ENCODE assay signal across 19 cellular contexts in genomic region chr12:113136990-113137511, GRCh38. TPM values are rescaled to one million over a fixed set of nuclear protein-coding genes. Genes with fewer than 3 reads are reported as not detected.
A peak's percentile ranks its signal among the peaks of the same experiment; 100 is the strongest.
DNase-seq lines count a peak whose midpoint lies in the region; ATAC-seq, FAIRE-seq and TF ChIP-seq lines count a peak whose summit lies in the region.
"Had no signal": no experiment of that assay in that cellular context is flagged by ENCODE, and none has a peak within 500 bp of the region (broad histone marks: within the 10 kb centered on the region; RNA-seq: fewer than 3 reads in every experiment).

No MANE protein-coding gene starts in this region.

- H3K27me3 ChIP-seq in CD4-positive, alpha-beta T cell (ENCODE audit: control insufficient read depth, insufficient read depth, low read length) = no peaks in the 10 kb centered on the region
- H3K27me3 ChIP-seq in endodermal cell (ENCODE audit: control insufficient read depth, insufficient read depth, low read length, poor library complexity, severe bottlenecking) (peaks cover 19% of the 10 kb centered on the region), small intestine (ENCODE audit: control insufficient read depth in 2 of 2, insufficient read depth in 2 of 2, low read length in 2 of 2) (no peaks in the 10 kb centered on the region)

- H3K9me3 ChIP-seq in CD4-positive, alpha-beta T cell (ENCODE audit: control insufficient read depth, low read length) = no peaks in the 10 kb centered on the region
- no peaks in the 10 kb centered on the region for H3K9me3 ChIP-seq in endodermal cell (ENCODE audit: control insufficient read depth, low read length)
- H3K9me3 ChIP-seq in small intestine (ENCODE audit: control insufficient read depth, low read depth) = no peaks in the 10 kb centered on the region
- H3K9me3 ChIP-seq: prostate gland had no signal

- H3K27ac Mint-ChIP-seq in CD4-positive, alpha-beta T cell = peak overlapping the region; percentile 98
- H3K27ac Mint-ChIP-seq in endodermal cell = no peak overlapping the region
- no peak overlapping the region for H3K27ac Mint-ChIP-seq in osteocyte (ENCODE audit: unreplicated experiment)

- H3K9me3 Mint-ChIP-seq in CD4-positive, alpha-beta T cell = no peaks in the 10 kb centered on the region
- H3K9me3 Mint-ChIP-seq in endodermal cell (no peaks in the 10 kb centered on the region), osteocyte (ENCODE audit: unreplicated experiment) (no peaks in the 10 kb centered on the region)
- H3K9me3 Mint-ChIP-seq: CD4-positive, alpha-beta memory T cell had no signal

- 94% methylated on average over 5 to 6 of the region's 6 CpGs for WGBS in endodermal cell (ENCODE audit: insufficient coverage in 1 of 2, insufficient read length in 1 of 2), 2 experiments
- 29 to 69% (median 51%) methylated on average over 6 of the region's 6 CpGs for WGBS in small intestine, 3 donors

- H3K4me3 Mint-ChIP-seq in CD4-positive, alpha-beta T cell = peak overlapping the region; percentile 7
- H3K4me3 Mint-ChIP-seq in endodermal cell (no peak overlapping the region), osteocyte (ENCODE audit: unreplicated experiment) (no peak overlapping the region)

- H3K4me1 ChIP-seq in endodermal cell (ENCODE audit: control insufficient read depth, insufficient read depth, low read length) (no peaks in the 10 kb centered on the region), small intestine (ENCODE audit: control insufficient read depth in 2 of 2, insufficient read depth in 1 of 2, low read depth in 1 of 2, low read length in 1 of 2) (no peaks in the 10 kb centered on the region)
- H3K4me1 ChIP-seq: prostate gland had no signal

- H3K36me3 Mint-ChIP-seq in CD4-positive, alpha-beta T cell (ENCODE audit: low read depth) = no peaks in the 10 kb centered on the region
- no peaks in the 10 kb centered on the region for H3K36me3 Mint-ChIP-seq in endodermal cell (ENCODE audit: low read depth)
- no peaks in the 10 kb centered on the region for H3K36me3 Mint-ChIP-seq in osteocyte (ENCODE audit: unreplicated experiment)
- H3K36me3 Mint-ChIP-seq: CD4-positive, alpha-beta memory T cell had no signal

- CTCF ChIA-PET in CD4-positive, alpha-beta T cell (lab: Charles Lee) = interaction anchor here (0.5 to 1.9 kb wide), 2 partner anchors 16 to 41 kb away, joined by 3 to 12 read pairs; no protein-coding TSS in a partner anchor

- no peak for DNase-seq in CD4-positive, alpha-beta T cell
- DNase-seq in endodermal cell (peak; percentile 60), small intestine (peak; percentile 54), NCI-H774 (lab: John Stamatoyannopoulos, UW) (no peak), osteocyte (ENCODE audit: extremely low spot score, unreplicated experiment) (no peak), OCI-M1 (lab: John Stamatoyannopoulos, UW) (no peak)
- DNase-seq: activated naive CD4-positive, alpha-beta T cell treated with anti-CD3 and anti-CD28 coated beads, Interleukin-2, amount 50 U/mL, for 16 hours; CD4-positive, alpha-beta memory T cell; effector CD4-positive, alpha-beta T cell; EL; GM23248; MV-4-11; NCI-H2081 had no signal

- no peak overlapping the region for H3K4me3 ChIP-seq in endodermal cell (ENCODE audit: low read length)
- no peak overlapping the region for H3K4me3 ChIP-seq in small intestine (ENCODE audit: low read depth in 1 of 2, low read length in 2 of 2)
- H3K4me3 ChIP-seq: GM23248, hepatocyte, prostate gland had no signal

- POLR2A ChIA-PET in CD4-positive, alpha-beta T cell (lab: Charles Lee) = no interaction called here

- FAIRE-seq in small intestine (lab: Jason Lieb, UNC) = no peak

- no peak overlapping the region for H3K27ac ChIP-seq in CD4-positive, alpha-beta T cell (ENCODE audit: low read depth, low read length)
- H3K27ac ChIP-seq in endodermal cell (ENCODE audit: low read depth, low read length) (no peak overlapping the region), small intestine (ENCODE audit: low read depth in 1 of 2, low read length in 1 of 2) (no peak overlapping the region)
- H3K27ac ChIP-seq: GM23248, hepatocyte, prostate gland had no signal

- no peak for TF ChIP-seq CTCF in CD4-positive, alpha-beta T cell (IDR thresholded peaks at IDR 0.05)
- no peak for TF ChIP-seq CTCF in endodermal cell (conservative IDR thresholded peaks at IDR 0.05)
- TF ChIP-seq CTCF in osteocyte (IDR thresholded peaks at IDR 0.05) = no peak

- H3K36me3 ChIP-seq in endodermal cell (ENCODE audit: control insufficient read depth, insufficient read depth, low read length) = no peaks in the 10 kb centered on the region
- H3K36me3 ChIP-seq in small intestine (ENCODE audit: control insufficient read depth in 2 of 2, insufficient read depth in 2 of 2, low read length in 2 of 2) = no peaks in the 10 kb centered on the region
- H3K36me3 ChIP-seq: prostate gland had no signal

- H3K4me1 Mint-ChIP-seq in CD4-positive, alpha-beta T cell (ENCODE audit: low read depth) = peaks cover 13% of the 10 kb centered on the region
- H3K4me1 Mint-ChIP-seq in endodermal cell (peaks cover 4% of the 10 kb centered on the region), osteocyte (ENCODE audit: unreplicated experiment) (peaks cover 2% of the 10 kb centered on the region)

- peak; percentile 40; the same call in 1 of the 2 replicates for TF ChIP-seq EP300 in Ishikawa (IDR thresholded peaks at IDR 0.05; ENCODE audit: borderline replicate concordance)

- intact Hi-C loops in CD4-positive, alpha-beta T cell (cut with DNase I, micrococcal nuclease) = loop anchor here in 1 of 2 experiments (1.0 to 5.0 kb wide), 2 partner anchors 15 to 35 kb away; no protein-coding TSS in a partner anchor

- H3K27me3 Mint-ChIP-seq in CD4-positive, alpha-beta T cell = no peaks in the 10 kb centered on the region
- H3K27me3 Mint-ChIP-seq in endodermal cell (ENCODE audit: insufficient read depth) (peaks cover 25% of the 10 kb centered on the region), osteocyte (ENCODE audit: unreplicated experiment) (peaks cover 20% of the 10 kb centered on the region)

- no peak for ATAC-seq in CD4-positive, alpha-beta T cell (ENCODE audit: poor library complexity)
- ATAC-seq: Panc1 had no signal

- no peak overlapping the region for H3K9ac ChIP-seq in endodermal cell (ENCODE audit: extremely low read depth, low read length, poor library complexity, severe bottlenecking)
- H3K9ac ChIP-seq: GM23248 had no signal

- no peak for TF ChIP-seq RAD21 in Ishikawa (IDR thresholded peaks at IDR 0.05; ENCODE audit: low read depth)

TF ChIP-seq in Ishikawa, 13 proteins besides CTCF, POLR2A, EP300 and RAD21 (continues in another document):
- TF ChIP-seq USF1 (IDR thresholded peaks at IDR 0.05) (no peak), YY1 (IDR thresholded peaks at IDR 0.05; ENCODE audit: low read depth) (0 out of 2 replicates have a peak, but pooled peaks have one; percentile 19), MAX (IDR thresholded peaks at IDR 0.05) (peak; percentile 39; the same call in 1 of the 2 replicates), ZBTB7A (IDR thresholded peaks at IDR 0.05; ENCODE audit: low read depth) (no peak), TEAD4 (IDR thresholded peaks at IDR 0.05) (peak; percentile 44; the same call in 1 of the 2 replicates), TCF12 (IDR thresholded peaks at IDR 0.05; ENCODE audit: low read depth) (peak; percentile 74)

RNA-seq across cellular contexts. Expression of gene RASAL1, which starts 1.5 kb away (rescaled TPM):
- total RNA-seq in CD4-positive, alpha-beta T cell = 1 to 10 TPM; 1.2 to 2.7 TPM
- total RNA-seq in endodermal cell = 1 to 10 TPM in 1 of 2 donors, under 1 TPM in 1; 0.77 to 1.4 TPM
- polyA plus RNA-seq in endodermal cell (2013, experiment 1 of 2) = 0.50 TPM
- polyA plus RNA-seq in endodermal cell (2013, experiment 2 of 2) = 0.25 TPM
- under 1 TPM in 2 of 3 donors, not detected in 1; 0.16 to 0.81 TPM for polyA plus RNA-seq in small intestine
- total RNA-seq in osteocyte = not detected in 2 replicates
- total RNA-seq: GM23248, hepatocyte, subcutaneous adipose tissue had no signal
- polyA plus RNA-seq: GM23248 had no signal

RNA-seq across cellular contexts. Expression of gene CFAP73, which starts 12.5 kb away (rescaled TPM):
- 1 to 10 TPM in 1 of 2 experiments, under 1 TPM in 1; 0.92 to 1.2 TPM for total RNA-seq in CD4-positive, alpha-beta T cell
- total RNA-seq in endodermal cell = not detected
- not detected for polyA plus RNA-seq in endodermal cell (2013, experiment 1 of 2)
- polyA plus RNA-seq in endodermal cell (2013, experiment 2 of 2) = not detected
- polyA plus RNA-seq in small intestine = under 1 TPM in 1 of 3 donors, not detected in 2; 0.19 TPM
- total RNA-seq in osteocyte = not detected in 2 replicates
- total RNA-seq: CD4-positive, alpha-beta memory T cell; GM23248; hepatocyte; kidney epithelial cell; subcutaneous adipose tissue had no signal
- polyA plus RNA-seq: GM23248, hepatocyte had no signal

RNA-seq across cellular contexts. Expression of gene DDX54, which starts 48.2 kb away (rescaled TPM):
- 10 to 100 TPM; 56.8 to 61.1 TPM for total RNA-seq in CD4-positive, alpha-beta T cell
- total RNA-seq in endodermal cell (10 to 100 TPM; 68.1 to 69.0 TPM), osteocyte (52.8 and 52.9 TPM in 2 replicates)
- polyA plus RNA-seq in endodermal cell (2013, experiment 1 of 2) = 43.7 TPM
- 37.6 TPM for polyA plus RNA-seq in endodermal cell (2013, experiment 2 of 2)
- 10 to 100 TPM; 34.9 to 75.6 (median 49.4) TPM for polyA plus RNA-seq in small intestine

RNA-seq across cellular contexts. Expression of gene RITA1, which starts 48.5 kb away (rescaled TPM):
- 1 to 10 TPM; 2.9 to 3.3 TPM for total RNA-seq in CD4-positive, alpha-beta T cell
- total RNA-seq in endodermal cell (10 to 100 TPM; 18.8 to 20.3 TPM), osteocyte (19.9 and 20.5 TPM in 2 replicates)
- 16.0 TPM for polyA plus RNA-seq in endodermal cell (2013, experiment 1 of 2)
- 16.8 TPM for polyA plus RNA-seq in endodermal cell (2013, experiment 2 of 2)
- polyA plus RNA-seq in small intestine = 10 to 100 TPM; 18.8 to 31.5 (median 20.5) TPM

Comparison
In these comparisons a context has a peak if more than half of its experiments do, and no peak if none do; other contexts are left out.
1. DNase-seq: peak in endodermal cell (single experiment) and small intestine (single experiment); none in CD4-positive, alpha-beta T cell (0 of 10), NCI-H774 (single experiment), osteocyte (single experiment) and OCI-M1 (single experiment).